In the genomic region with DNA sequence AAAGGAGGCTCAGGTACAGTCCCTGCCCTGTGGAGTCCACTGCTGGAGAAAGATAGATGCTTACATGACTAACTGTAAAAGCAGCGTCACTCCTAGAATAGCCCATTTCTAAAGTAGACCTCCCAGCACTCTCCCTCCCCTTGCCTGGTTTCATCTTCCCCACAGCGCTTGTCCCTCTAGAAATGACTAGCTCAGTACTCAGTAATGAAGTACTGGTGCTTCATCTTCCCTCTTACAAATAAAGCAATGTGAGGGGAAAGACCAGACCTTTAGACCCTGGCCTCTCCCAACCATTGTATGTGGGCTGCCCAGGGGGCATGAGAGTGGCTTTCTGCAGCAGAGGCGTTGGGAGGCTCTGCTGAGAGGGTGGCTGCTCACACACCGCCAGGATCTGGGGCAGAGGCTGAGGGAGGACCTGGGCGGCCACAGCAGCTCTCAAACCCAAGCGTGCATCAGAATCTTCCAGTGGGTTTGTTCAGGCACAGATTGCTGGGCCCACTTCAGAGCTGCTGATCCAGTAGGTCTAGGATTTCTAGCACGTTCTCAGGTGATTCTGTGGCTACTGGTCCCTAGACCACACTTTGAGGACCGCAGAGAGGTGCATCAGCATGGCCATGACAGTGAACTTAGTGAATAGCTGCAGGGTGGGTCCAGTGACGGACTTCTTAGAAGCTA, we compare ENCODE assay signal across 9 cellular contexts.
DNase-seq lines count a peak whose midpoint lies in the region; ATAC-seq and TF ChIP-seq lines count a peak whose summit lies in the region.
"Had no signal": no experiment of that assay in that cellular context is flagged by ENCODE, and none has a peak within 500 bp of the region (broad histone marks: within the 10 kb centered on the region; RNA-seq: fewer than 3 reads in every experiment).

No MANE protein-coding gene starts in this region.

- intact Hi-C loops in activated T-helper 2 cell treated with anti-CD3 and anti-CD28 coated beads, Interferon-gamma antibody, Interleukin-2, Interleukin-4, amounts not matched to agents 10 μg/mL and 5 μg/mL and 100 μg/mL, durations not matched to agents 14 hours and 24 hours and 36 hours (cut with micrococcal nuclease): no loop called here
- intact Hi-C loops in upper lobe of right lung (cut with DNase I): no loop called here

- ATAC-seq in HG02938 (IDR thresholded peaks at IDR 0.05; ENCODE audit: unreplicated experiment) (peak; percentile 87), thoracic aorta (ENCODE audit: insufficient number of reproducible peaks, low FRiP score, low read depth) (no peak), upper lobe of right lung (no peak)

- peak; percentile 61 for DNase-seq in NCI-H510A treated with DMSO at 0.1 percent for 48 hours (lab: John Stamatoyannopoulos, UW)
- no peak for DNase-seq in NCI-H510A (lab: John Stamatoyannopoulos, UW)
- DNase-seq in adipocyte (ENCODE audit: low read depth): peak; percentile 27
- no peak for DNase-seq in thoracic aorta (ENCODE audit: low spot score)
- no peak for DNase-seq in activated T-helper 2 cell treated with anti-CD3 and anti-CD28 coated beads, Interferon-gamma antibody, Interleukin-2, Interleukin-4, amounts not matched to agents 10 μg/mL and 5 μg/mL and 100 μg/mL, durations not matched to agents 14 hours and 24 hours and 36 hours (ENCODE audit: low spot score)
- DNase-seq in upper lobe of right lung: no peak
- DNase-seq in NCI-H1436 treated with DMSO at 0.1 percent for 48 hours (lab: John Stamatoyannopoulos, UW): no peak
- DNase-seq: immature natural killer cell had no signal

- no peaks in the 10 kb centered on the region for H3K36me3 ChIP-seq in adipocyte (ENCODE audit: control insufficient read depth, insufficient read depth, low read length, severe bottlenecking)
- H3K36me3 ChIP-seq in thoracic aorta: no peaks in the 10 kb centered on the region
- H3K36me3 ChIP-seq in upper lobe of right lung: no peaks in the 10 kb centered on the region

- TF ChIP-seq CTCF in thoracic aorta (IDR thresholded peaks at IDR 0.05): no peak
- no peak for TF ChIP-seq CTCF in upper lobe of right lung (IDR thresholded peaks at IDR 0.05)

- H3K9ac ChIP-seq in adipocyte (ENCODE audit: low read length): no peak overlapping the region

- H3K27me3 ChIP-seq in adipocyte (replicated peaks; ENCODE audit: control insufficient read depth, insufficient read depth, low read length) (no peaks in the 10 kb centered on the region), thoracic aorta (replicated peaks; ENCODE audit: insufficient read depth) (no peaks in the 10 kb centered on the region), upper lobe of right lung (no peaks in the 10 kb centered on the region)

- H3K27ac Mint-ChIP-seq in activated T-helper 2 cell treated with anti-CD3 and anti-CD28 coated beads, Interferon-gamma antibody, Interleukin-2, Interleukin-4, amounts not matched to agents 10 μg/mL and 5 μg/mL and 100 μg/mL, durations not matched to agents 14 hours and 24 hours and 36 hours: no peak overlapping the region
- H3K27ac Mint-ChIP-seq: immature natural killer cell had no signal

- peak overlapping the region; percentile 39 for H3K27ac ChIP-seq in thoracic aorta
- no peak overlapping the region for H3K27ac ChIP-seq in upper lobe of right lung

- H3K4me3 ChIP-seq in adipocyte (ENCODE audit: low read length) (no peak overlapping the region), thoracic aorta (no peak overlapping the region), upper lobe of right lung (no peak overlapping the region)

- peaks cover 15% of the 10 kb centered on the region for H3K4me1 Mint-ChIP-seq in activated T-helper 2 cell treated with anti-CD3 and anti-CD28 coated beads, Interferon-gamma antibody, Interleukin-2, Interleukin-4, amounts not matched to agents 10 μg/mL and 5 μg/mL and 100 μg/mL, durations not matched to agents 14 hours and 24 hours and 36 hours (ENCODE audit: low read depth)

- H3K4me1 ChIP-seq in adipocyte (ENCODE audit: control insufficient read depth, insufficient read depth, low read length) (peaks cover 46% of the 10 kb centered on the region), thoracic aorta (ENCODE audit: control insufficient read depth in 1 of 2, low read depth in 2 of 2) (peaks cover 21 to 64% of the 10 kb centered on the region in 2 donors), upper lobe of right lung (peaks cover 18% of the 10 kb centered on the region)

- peaks cover 2% of the 10 kb centered on the region for H3K27me3 Mint-ChIP-seq in activated T-helper 2 cell treated with anti-CD3 and anti-CD28 coated beads, Interferon-gamma antibody, Interleukin-2, Interleukin-4, amounts not matched to agents 10 μg/mL and 5 μg/mL and 100 μg/mL, durations not matched to agents 14 hours and 24 hours and 36 hours (ENCODE audit: low read depth)

- H3K36me3 Mint-ChIP-seq in activated T-helper 2 cell treated with anti-CD3 and anti-CD28 coated beads, Interferon-gamma antibody, Interleukin-2, Interleukin-4, amounts not matched to agents 10 μg/mL and 5 μg/mL and 100 μg/mL, durations not matched to agents 14 hours and 24 hours and 36 hours (ENCODE audit: low read depth): no peaks in the 10 kb centered on the region
- H3K36me3 Mint-ChIP-seq: immature natural killer cell had no signal

- H3K9me3 ChIP-seq in adipocyte (ENCODE audit: control insufficient read depth, low read length) (no peaks in the 10 kb centered on the region), thoracic aorta (no peaks in the 10 kb centered on the region), upper lobe of right lung (no peaks in the 10 kb centered on the region)

- H3K9me3 Mint-ChIP-seq in activated T-helper 2 cell treated with anti-CD3 and anti-CD28 coated beads, Interferon-gamma antibody, Interleukin-2, Interleukin-4, amounts not matched to agents 10 μg/mL and 5 μg/mL and 100 μg/mL, durations not matched to agents 14 hours and 24 hours and 36 hours: no peaks in the 10 kb centered on the region
- H3K9me3 Mint-ChIP-seq: immature natural killer cell had no signal

- H3K4me3 Mint-ChIP-seq in activated T-helper 2 cell treated with anti-CD3 and anti-CD28 coated beads, Interferon-gamma antibody, Interleukin-2, Interleukin-4, amounts not matched to agents 10 μg/mL and 5 μg/mL and 100 μg/mL, durations not matched to agents 14 hours and 24 hours and 36 hours (ENCODE audit: low read depth): no peak overlapping the region
- H3K4me3 Mint-ChIP-seq: immature natural killer cell had no signal

Comparison
In these comparisons a context has a peak if more than half of its experiments do, and no peak if none do; other contexts are left out.
1. DNase-seq: peak in NCI-H510A treated with DMSO at 0.1 percent for 48 hours (single experiment) and adipocyte (single experiment); none in NCI-H510A (single experiment), thoracic aorta (single experiment), activated T-helper 2 cell treated with anti-CD3 and anti-CD28 coated beads, Interferon-gamma antibody, Interleukin-2, Interleukin-4, amounts not matched to agents 10 μg/mL and 5 μg/mL and 100 μg/mL, durations not matched to agents 14 hours and 24 hours and 36 hours (single experiment), upper lobe of right lung (single experiment) and NCI-H1436 treated with DMSO at 0.1 percent for 48 hours (single experiment).